Comparison of ENCODE assay signal across 12 cellular contexts in genomic region chr9:137460363-137461315, GRCh38. TPM values are rescaled to one million over a fixed set of nuclear protein-coding genes. Genes with fewer than 3 reads are reported as not detected.
A peak's percentile ranks its signal among the peaks of the same experiment; 100 is the strongest.
DNase-seq lines count a peak whose midpoint lies in the region; ATAC-seq, FAIRE-seq and TF ChIP-seq lines count a peak whose summit lies in the region.
"Had no signal": no experiment of that assay in that cellular context is flagged by ENCODE, and none has a peak within 500 bp of the region (broad histone marks: within the 10 kb centered on the region; RNA-seq: fewer than 3 reads in every experiment).

No MANE protein-coding gene starts in this region.

- ATAC-seq in K562 (no peak), GM18511 (IDR thresholded peaks at IDR 0.05; ENCODE audit: unreplicated experiment) (no peak)

- peaks cover 10 to 46% (median 18%) of the 10 kb centered on the region in 3 donors for H3K4me1 Mint-ChIP-seq in CD8-positive, alpha-beta memory T cell
- H3K4me1 Mint-ChIP-seq in nephron, result peaks cover 12% of the 10 kb centered on the region

- H3K9me3 Mint-ChIP-seq in CD8-positive, alpha-beta memory T cell, result no peaks in the 10 kb centered on the region
- no peaks in the 10 kb centered on the region for H3K9me3 Mint-ChIP-seq in nephron
- H3K9me3 Mint-ChIP-seq: mesothelial cell of epicardium had no signal

- H3K4me3 Mint-ChIP-seq in CD8-positive, alpha-beta memory T cell, result peak overlapping the region in 4 of 7 donors; percentile 20 to 70 (median 57)
- H3K4me3 Mint-ChIP-seq in nephron, result peak overlapping the region in 2 of 3 experiments; percentile 28 to 41

- no peak overlapping the region for H3K27ac ChIP-seq in CD8-positive, alpha-beta memory T cell (ENCODE audit: low read depth, low read length)
- H3K27ac ChIP-seq in K562 (ENCODE audit: extremely low read depth, low read depth, low read length), result peak overlapping the region; percentile 87; the same call in 2 of the 3 replicates

- peak overlapping the region; percentile 56 to 95 (median 74) for H3K27ac Mint-ChIP-seq in CD8-positive, alpha-beta memory T cell
- no peak overlapping the region for H3K27ac Mint-ChIP-seq in nephron
- H3K27ac Mint-ChIP-seq: mesothelial cell of epicardium had no signal

- peak overlapping the region; percentile 1 to 97; a peak in 2 of 4 replicates for H3K9ac ChIP-seq in K562 (ENCODE audit: insufficient read depth in 1 of 2, low read depth in 2 of 2, low read length in 2 of 2)

- H4K20me1 ChIP-seq in K562 (replicated peaks; ENCODE audit: control insufficient read depth, insufficient read depth, low read length), result no peaks in the 10 kb centered on the region

- H3K36me3 Mint-ChIP-seq in CD8-positive, alpha-beta memory T cell, result peaks cover 0 to 9% (median 0%) of the 10 kb centered on the region in 3 donors
- H3K36me3 Mint-ChIP-seq in nephron (ENCODE audit: low read depth), result no peaks in the 10 kb centered on the region

- peak overlapping the region; percentile 46; the same call in 1 of the 2 replicates for H2AFZ ChIP-seq in K562 (ENCODE audit: low read depth, low read length)

- CTCF ChIA-PET in CD8-positive, alpha-beta memory T cell (lab: Charles Lee), result interaction anchor here (1.7 kb wide), 1 partner anchor 37 kb away, joined by 6 read pairs; the partner anchor contains the start of genes EXD3 and NOXA1
- CTCF ChIA-PET in K562 (lab: Yijun Ruan, JAX; ENCODE audit: low intra/inter-chr PET ratio), result no interaction called here

- TF ChIP-seq RAD21 in K562 (CRISPR knock-in tag; conservative IDR thresholded peaks at IDR 0.05 in 1 of 2, IDR thresholded peaks at IDR 0.05 in 1 of 2), result no peak

- TF ChIP-seq EP300 in K562 (IDR thresholded peaks at IDR 0.05; ENCODE audit: low read length), result no peak

- WGBS in K562 (ENCODE audit: insufficient coverage, low coverage, missing lambda C conversion rate), result 82% methylated on average over 24 of the region's 31 CpGs

- no peaks in the 10 kb centered on the region for H3K9me3 ChIP-seq in BE2C
- H3K9me3 ChIP-seq in CD8-positive, alpha-beta memory T cell (ENCODE audit: low read length), result no peaks in the 10 kb centered on the region
- H3K9me3 ChIP-seq in K562 (replicated peaks; ENCODE audit: control insufficient read depth, insufficient read depth, low read depth, low read length), result no peaks in the 10 kb centered on the region

- POLR2A ChIA-PET in CD8-positive, alpha-beta memory T cell (lab: Charles Lee), result interaction anchor here (0.6 to 1.5 kb wide), 2 partner anchors 38 kb away, joined by 4 to 6 read pairs; partner anchors contain the start of genes EXD3 and NOXA1
- POLR2A ChIA-PET in K562 (lab: Yijun Ruan, JAX), result interaction anchor here (0.7 kb wide), 1 partner anchor 8 kb away, joined by 3 read pairs; no protein-coding TSS in a partner anchor

- no peak for FAIRE-seq in K562 (lab: Jason Lieb, UNC)
- FAIRE-seq: colon had no signal

- H3K4me1 ChIP-seq in BE2C (peaks cover 22% of the 10 kb centered on the region), K562 (replicated peaks in 1 of 2; ENCODE audit: control insufficient read depth in 2 of 2, insufficient read depth in 2 of 2, low read length in 2 of 2) (peaks cover 17 to 98% of the 10 kb centered on the region in 2 experiments)
- peaks cover 57% of the 10 kb centered on the region for H3K4me1 ChIP-seq in CD8-positive, alpha-beta memory T cell (ENCODE audit: insufficient read depth, low read length)

- H3K27me3 ChIP-seq in BE2C (no peaks in the 10 kb centered on the region), K562 (ENCODE audit: control insufficient read depth in 2 of 2, insufficient read depth in 2 of 2, low read length in 2 of 2) (no peaks in the 10 kb centered on the region)
- no peaks in the 10 kb centered on the region for H3K27me3 ChIP-seq in CD8-positive, alpha-beta memory T cell (ENCODE audit: insufficient read depth, low read length, poor library complexity, severe bottlenecking)

- H3K27me3 Mint-ChIP-seq in CD8-positive, alpha-beta memory T cell, result no peaks in the 10 kb centered on the region
- peaks cover 16% of the 10 kb centered on the region for H3K27me3 Mint-ChIP-seq in nephron (ENCODE audit: low read depth)

- no TSS peak for BruUV-seq in K562 (replicated peaks; lab: Mats Ljungman, UMichigan)

- in situ Hi-C loops in K562 (cut with MboI), result no loop called here

- H3K4me3 ChIP-seq in BE2C (ENCODE audit: low read depth, low read length) (no peak overlapping the region), K562 (no peak overlapping the region)
- H3K4me3 ChIP-seq in CD8-positive, alpha-beta memory T cell (ENCODE audit: low read length), result no peak overlapping the region

- peaks cover 28% of the 10 kb centered on the region for H3K36me3 ChIP-seq in BE2C
- no peaks in the 10 kb centered on the region for H3K36me3 ChIP-seq in CD8-positive, alpha-beta memory T cell (ENCODE audit: insufficient read depth, low read length)
- peaks cover 24% of the 10 kb centered on the region; the same call in 1 of the 3 replicates for H3K36me3 ChIP-seq in K562 (ENCODE audit: control insufficient read depth, insufficient read depth, low read length)

- TF ChIP-seq POLR2A in K562 (conservative IDR thresholded peaks at IDR 0.05), result no peak

- H3K9me1 ChIP-seq in K562 (ENCODE audit: control insufficient read depth, insufficient read depth, low read length), result no peaks in the 10 kb centered on the region

- H3K79me2 ChIP-seq in K562 (ENCODE audit: control insufficient read depth, insufficient read depth, low read length), result peaks cover 12% of the 10 kb centered on the region

- intact Hi-C loops in K562 (cut with micrococcal nuclease), result loop anchor here (2.0 kb wide), 1 partner anchor 32 kb away; no protein-coding TSS in a partner anchor

- no peak overlapping the region for H3K4me2 ChIP-seq in K562 (ENCODE audit: insufficient read depth, low read length)

- no peak for TF ChIP-seq CTCF in BE2C (IDR thresholded peaks at IDR 0.05; ENCODE audit: low read depth, low read length)
- no peak for TF ChIP-seq CTCF in K562 (IDR thresholded peaks at IDR 0.05 in 2 of 3, conservative IDR thresholded peaks at IDR 0.05 in 1 of 3; ENCODE audit: insufficient read depth in 2 of 3, low read depth in 1 of 3, low read length in 3 of 3)
- no peak for TF ChIP-seq CTCF in nephron (IDR thresholded peaks at IDR 0.05; ENCODE audit: unreplicated experiment in 3 of 3)

- DNase-seq in BE2C (peak; percentile 14), K562 (ENCODE audit: extremely low read depth in 1 of 4, low spot score in 3 of 4) (no peak), NCI-H446 treated with DMSO at 0.1 percent for 48 hours (lab: John Stamatoyannopoulos, UW) (no peak), NCI-H69 (lab: John Stamatoyannopoulos, UW) (no peak)
- DNase-seq in CD8-positive, alpha-beta memory T cell, result peak in 1 of 5 donors; percentile 51
- DNase-seq in stimulated activated CD4-positive, alpha-beta T cell treated with anti-CD3 and anti-CD28 coated beads, Interleukin-2, amount 100 ng/mL, for 48 hours, result no peak
- DNase-seq: NCI-H2107; stimulated activated CD4-positive, alpha-beta T cell treated with anti-CD3 and anti-CD28 coated beads, Interleukin-4, amount 100 ng/mL, for 24 hours had no signal

RNA-seq across cellular contexts. Expression of gene NSMF, which starts 1.5 kb away (rescaled TPM):
- polyA plus RNA-seq in BE2C (2012; ENCODE audit: insufficient read depth, insufficient read length, low read depth), result 457 TPM
- total RNA-seq in CD8-positive, alpha-beta memory T cell, result 10 to 100 TPM; 40.9 to 42.8 TPM
- 15.4 TPM for polyA plus RNA-seq in CD8-positive, alpha-beta memory T cell
- 47.6 and 128 TPM in 2 replicates for total RNA-seq in K562 (2011; cell fraction: chromatin; rRNA removed; ENCODE audit: low replicate concordance)
- 87.2 and 93.1 TPM in 2 replicates for total RNA-seq in K562 (2011; cell fraction: nucleolus; rRNA removed)
- total RNA-seq in K562 (2011; cell fraction: nucleoplasm; rRNA removed), result 47.3 and 58.7 TPM in 2 replicates
- total RNA-seq in K562 (2014; rRNA removed) (49.2 and 60.0 TPM in 2 replicates), K562 (2014; rRNA removed; fragmentation: Illumina TruSeq; extraction: Trizol) (24.4 and 29.3 TPM in 2 replicates), K562 (2015; rRNA removed; fragmentation: Illumina TruSeq; extraction: Trizol) (28.2 and 29.1 TPM in 2 replicates), K562 (2021) (72.0 and 74.5 TPM in 2 replicates)
- polyA plus RNA-seq in K562 (2011; rRNA removed) (44.9 and 71.8 TPM in 2 replicates), K562 (2014; fragmentation: Illumina TruSeq; extraction: Trizol) (26.4 and 44.1 TPM in 2 replicates), K562 (2014; fragmentation: Nextera tagmentation; extraction: Ambion mirVana) (under 1 TPM; 0.20 to 0.42 TPM), K562 (2014; rRNA removed) (76.3 and 82.7 TPM in 2 replicates)
- 59.2 and 114 TPM in 2 replicates for polyA plus RNA-seq in K562 (2011; cell fraction: cytosol; rRNA removed)
- 244 and 400 TPM in 2 replicates for polyA plus RNA-seq in K562 (2011; cell fraction: nucleus; rRNA removed)
- 38.5 and 48.2 TPM in 2 replicates for polyA plus RNA-seq in K562 (2012)
- 25.2 and 31.9 TPM in 2 replicates for polyA minus RNA-seq in K562 (2011; rRNA and poly(A)+ RNA removed)
- 37.7 and 44.3 TPM in 2 replicates for polyA minus RNA-seq in K562 (2011; cell fraction: cytosol; rRNA and poly(A)+ RNA removed)
- 47.9 and 59.5 TPM in 2 replicates for polyA minus RNA-seq in K562 (2011; cell fraction: nucleus; rRNA and poly(A)+ RNA removed)

RNA-seq across cellular contexts. Expression of gene ENTPD8, which starts 19.5 kb away (rescaled TPM):
- 0.20 TPM for polyA plus RNA-seq in BE2C (2012; ENCODE audit: insufficient read depth, insufficient read length, low read depth)
- not detected for total RNA-seq in CD8-positive, alpha-beta memory T cell
- polyA plus RNA-seq in CD8-positive, alpha-beta memory T cell, result not detected
- total RNA-seq in K562 (2011; cell fraction: chromatin; rRNA removed; ENCODE audit: low replicate concordance), result 0.23 and 0.67 TPM in 2 replicates
- 0.50 and 0.53 TPM in 2 replicates for total RNA-seq in K562 (2011; cell fraction: nucleolus; rRNA removed)
- 0.22 TPM in 1 of 2 replicates, not detected in the other for total RNA-seq in K562 (2011; cell fraction: nucleoplasm; rRNA removed)
- 0.16 and 0.27 TPM in 2 replicates for total RNA-seq in K562 (2014; rRNA removed)
- not detected in 2 replicates for total RNA-seq in K562 (2014; rRNA removed; fragmentation: Illumina TruSeq; extraction: Trizol)
- 0.08 TPM in 1 of 2 replicates, not detected in the other for total RNA-seq in K562 (2015; rRNA removed; fragmentation: Illumina TruSeq; extraction: Trizol)
- 0.13 and 0.18 TPM in 2 replicates for total RNA-seq in K562 (2021)
- polyA plus RNA-seq in K562 (2011; rRNA removed), result 0.06 and 0.11 TPM in 2 replicates
- 0.04 and 0.27 TPM in 2 replicates for polyA plus RNA-seq in K562 (2011; cell fraction: cytosol; rRNA removed)
- polyA plus RNA-seq in K562 (2011; cell fraction: nucleus; rRNA removed), result 0.63 and 1.0 TPM in 2 replicates
- 0.12 and 0.16 TPM in 2 replicates for polyA plus RNA-seq in K562 (2012)
- 0.07 TPM in 1 of 2 replicates, not detected in the other for polyA plus RNA-seq in K562 (2014; fragmentation: Illumina TruSeq; extraction: Trizol)
- polyA plus RNA-seq in K562 (2014; fragmentation: Nextera tagmentation; extraction: Ambion mirVana), result not detected
- polyA plus RNA-seq in K562 (2014; rRNA removed), result 0.20 TPM in 1 of 2 replicates, not detected in the other
- polyA minus RNA-seq in K562 (2011; rRNA and poly(A)+ RNA removed), result not detected in 2 replicates
- polyA minus RNA-seq in K562 (2011; cell fraction: cytosol; rRNA and poly(A)+ RNA removed), result not detected in 2 replicates
- 0.13 and 0.22 TPM in 2 replicates for polyA minus RNA-seq in K562 (2011; cell fraction: nucleus; rRNA and poly(A)+ RNA removed)

RNA-seq across cellular contexts. Expression of gene NOXA1, which starts 37.4 kb away (rescaled TPM):
- not detected for polyA plus RNA-seq in BE2C (2012; ENCODE audit: insufficient read depth, insufficient read length, low read depth)
- total RNA-seq in CD8-positive, alpha-beta memory T cell, result under 1 TPM; 0.66 to 0.74 TPM
- polyA plus RNA-seq in CD8-positive, alpha-beta memory T cell, result 1.3 TPM
- 0.25 and 0.97 TPM in 2 replicates for total RNA-seq in K562 (2011; cell fraction: chromatin; rRNA removed; ENCODE audit: low replicate concordance)
- total RNA-seq in K562 (2011; cell fraction: nucleolus; rRNA removed), result 1.6 and 1.8 TPM in 2 replicates
- total RNA-seq in K562 (2011; cell fraction: nucleoplasm; rRNA removed), result 0.69 and 0.88 TPM in 2 replicates
- total RNA-seq in K562 (2014; rRNA removed) (0.33 and 0.50 TPM in 2 replicates), K562 (2014; rRNA removed; fragmentation: Illumina TruSeq; extraction: Trizol) (not detected in 2 replicates), K562 (2015; rRNA removed; fragmentation: Illumina TruSeq; extraction: Trizol) (0.07 TPM in 1 of 2 replicates, not detected in the other), K562 (2021) (0.63 and 1.2 TPM in 2 replicates)
- polyA plus RNA-seq in K562 (2011; rRNA removed) (0.11 and 0.22 TPM in 2 replicates), K562 (2014; fragmentation: Illumina TruSeq; extraction: Trizol) (not detected in 2 replicates), K562 (2014; fragmentation: Nextera tagmentation; extraction: Ambion mirVana) (not detected), K562 (2014; rRNA removed) (0.20 and 0.50 TPM in 2 replicates)
- 0.13 and 0.36 TPM in 2 replicates for polyA plus RNA-seq in K562 (2011; cell fraction: cytosol; rRNA removed)
- polyA plus RNA-seq in K562 (2011; cell fraction: nucleus; rRNA removed), result 2.8 and 4.7 TPM in 2 replicates
- 0.34 and 2.4 TPM in 2 replicates for polyA plus RNA-seq in K562 (2012)
- polyA minus RNA-seq in K562 (2011; rRNA and poly(A)+ RNA removed), result not detected in 2 replicates
- polyA minus RNA-seq in K562 (2011; cell fraction: cytosol; rRNA and poly(A)+ RNA removed), result not detected in 2 replicates
- polyA minus RNA-seq in K562 (2011; cell fraction: nucleus; rRNA and poly(A)+ RNA removed), result 0.81 and 1.00 TPM in 2 replicates

RNA-seq across cellular contexts. Expression of gene EXD3, which starts 37.7 kb away (rescaled TPM):
- polyA plus RNA-seq in BE2C (2012; ENCODE audit: insufficient read depth, insufficient read length, low read depth), result 22.0 TPM
- total RNA-seq in CD8-positive, alpha-beta memory T cell, result 1 to 10 TPM; 4.8 to 6.6 TPM
- 6.7 TPM for polyA plus RNA-seq in CD8-positive, alpha-beta memory T cell
- 17.3 and 38.8 TPM in 2 replicates for total RNA-seq in K562 (2011; cell fraction: chromatin; rRNA removed; ENCODE audit: low replicate concordance)
- total RNA-seq in K562 (2011; cell fraction: nucleolus; rRNA removed), result 26.5 and 29.7 TPM in 2 replicates
- 17.2 and 17.5 TPM in 2 replicates for total RNA-seq in K562 (2011; cell fraction: nucleoplasm; rRNA removed)
- 6.5 and 6.7 TPM in 2 replicates for total RNA-seq in K562 (2014; rRNA removed)
- 1.3 and 1.5 TPM in 2 replicates for total RNA-seq in K562 (2014; rRNA removed; fragmentation: Illumina TruSeq; extraction: Trizol)
- total RNA-seq in K562 (2015; rRNA removed; fragmentation: Illumina TruSeq; extraction: Trizol), result 3.3 and 3.4 TPM in 2 replicates
- total RNA-seq in K562 (2021), result 11.7 and 12.5 TPM in 2 replicates
- 3.9 and 8.0 TPM in 2 replicates for polyA plus RNA-seq in K562 (2011; rRNA removed)
- 5.1 and 8.7 TPM in 2 replicates for polyA plus RNA-seq in K562 (2011; cell fraction: cytosol; rRNA removed)
- 60.2 and 73.6 TPM in 2 replicates for polyA plus RNA-seq in K562 (2011; cell fraction: nucleus; rRNA removed)
- polyA plus RNA-seq in K562 (2012), result 7.9 and 18.3 TPM in 2 replicates
- 5.6 and 8.5 TPM in 2 replicates for polyA plus RNA-seq in K562 (2014; fragmentation: Illumina TruSeq; extraction: Trizol)
- under 1 TPM; 0.29 to 0.35 TPM for polyA plus RNA-seq in K562 (2014; fragmentation: Nextera tagmentation; extraction: Ambion mirVana)
- 8.6 and 10.2 TPM in 2 replicates for polyA plus RNA-seq in K562 (2014; rRNA removed)
- 2.0 and 3.0 TPM in 2 replicates for polyA minus RNA-seq in K562 (2011; rRNA and poly(A)+ RNA removed)
- polyA minus RNA-seq in K562 (2011; cell fraction: cytosol; rRNA and poly(A)+ RNA removed), result 2.3 and 5.6 TPM in 2 replicates
- 6.2 and 8.9 TPM in 2 replicates for polyA minus RNA-seq in K562 (2011; cell fraction: nucleus; rRNA and poly(A)+ RNA removed)

Comparison
In these comparisons a context has a peak if more than half of its experiments do, and no peak if none do; other contexts are left out.
1. H3K27ac Mint-ChIP-seq: peak in CD8-positive, alpha-beta memory T cell (8 of 8); none in nephron (0 of 3).